15 cellular contexts compared by ENCODE assay signal in genomic region chr15:78087944-78088772, GRCh38. TPM values are rescaled to one million over a fixed set of nuclear protein-coding genes. Genes with fewer than 3 reads are reported as not detected.
DNase-seq lines count a peak whose midpoint lies in the region; ATAC-seq and TF ChIP-seq lines count a peak whose summit lies in the region.
"Had no signal": no experiment of that assay in that cellular context is flagged by ENCODE, and none has a peak within 500 bp of the region (broad histone marks: within the 10 kb centered on the region; RNA-seq: fewer than 3 reads in every experiment).

No MANE protein-coding gene starts in this region.

- H3K9ac ChIP-seq in mammary epithelial cell (ENCODE audit: insufficient read depth, low read length) (no peak overlapping the region), colonic mucosa (ENCODE audit: low read depth in 2 of 2, low read length in 2 of 2) (peak overlapping the region in 1 of 2 donors; percentile 44), SK-N-SH (no peak overlapping the region)

- H3K9me2 ChIP-seq in SK-N-SH = no peaks in the 10 kb centered on the region

- no peak for TF ChIP-seq RAD21 in SK-N-SH (IDR thresholded peaks at IDR 0.05; ENCODE audit: low read length)

- H2AFZ ChIP-seq in mammary epithelial cell (ENCODE audit: low read depth, low read length) (no peak overlapping the region), SK-N-SH (ENCODE audit: low read depth) (no peak overlapping the region)

- H4K20me1 ChIP-seq in mammary epithelial cell (ENCODE audit: insufficient read depth, low read length) (no peaks in the 10 kb centered on the region), SK-N-SH (ENCODE audit: insufficient read depth) (no peaks in the 10 kb centered on the region)

- intact Hi-C loops in mammary epithelial cell (cut with micrococcal nuclease) (no loop called here), breast epithelium (cut with DNase I; ENCODE audit: low total_unique reads) (no loop called here), colonic mucosa (cut with DNase I) (no loop called here), aorta (cut with DNase I) (no loop called here)

- H3F3A ChIP-seq in SK-N-SH (replicated peaks; ENCODE audit: insufficient read depth) = no peaks in the 10 kb centered on the region

- peak; percentile 20 for DNase-seq in mammary epithelial cell
- DNase-seq in breast epithelium (ENCODE audit: low spot score in 2 of 2) = no peak
- DNase-seq in colonic mucosa = no peak
- DNase-seq in aorta = peak; percentile 56 to 71
- DNase-seq in DMS153 (lab: John Stamatoyannopoulos, UW) = no peak
- DNase-seq in SW480 (ENCODE audit: low spot score) = no peak
- DNase-seq in SK-N-SH = no peak
- DNase-seq: activated T-cell treated with anti-CD3 and anti-CD28 coated beads, Interleukin-2, amount 50 U/mL, for 72 hours; MG63; PC-3 had no signal

- in situ Hi-C loops in mammary epithelial cell (cut with MboI; ENCODE audit: low sequenced_read_pairs in 2 of 2) = no loop called here

- ATAC-seq in HG03354 (IDR thresholded peaks at IDR 0.05; ENCODE audit: poor library complexity, severe bottlenecking, unreplicated experiment) (peak; percentile 59), aorta (ENCODE audit: low FRiP score) (no peak)
- ATAC-seq: activated T-cell treated with anti-CD3 and anti-CD28 coated beads, Interleukin-2, amount 50 U/mL, for 72 hours; PC-3 had no signal

- H3K27ac ChIP-seq in mammary epithelial cell (ENCODE audit: insufficient read depth, low read depth, low read length) = no peak overlapping the region
- H3K27ac ChIP-seq in breast epithelium = no peak overlapping the region
- H3K27ac ChIP-seq in colonic mucosa = peak overlapping the region; percentile 56
- H3K27ac ChIP-seq in aorta (ENCODE audit: low read depth in 1 of 2, low read length in 2 of 2) = no peak overlapping the region
- no peak overlapping the region for H3K27ac ChIP-seq in SK-N-SH (ENCODE audit: low read depth in 2 of 2, low read length in 1 of 2)
- H3K27ac ChIP-seq: tibial artery had no signal

- H3K36me3 ChIP-seq in mammary epithelial cell (ENCODE audit: insufficient read depth, low read length) (no peaks in the 10 kb centered on the region), breast epithelium (no peaks in the 10 kb centered on the region), colonic mucosa (no peaks in the 10 kb centered on the region), aorta (ENCODE audit: control insufficient read depth in 1 of 2, insufficient read depth in 2 of 2, low read length in 1 of 2) (no peaks in the 10 kb centered on the region), SK-N-SH (replicated peaks in 1 of 2; ENCODE audit: control insufficient read depth in 1 of 2, insufficient read depth in 2 of 2, low read length in 1 of 2) (no peaks in the 10 kb centered on the region)
- H3K36me3 ChIP-seq: MG63, tibial artery had no signal

- H3K4me2 ChIP-seq in mammary epithelial cell (ENCODE audit: insufficient read depth, low read depth, low read length) (no peak overlapping the region), SK-N-SH (no peak overlapping the region)

- 92% methylated on average over 13 of the region's 13 CpGs for WGBS in mammary epithelial cell (ENCODE audit: low coverage, missing lambda C conversion rate)
- 91 to 95% methylated on average over 13 of the region's 13 CpGs for WGBS in aorta, 2 donors
- WGBS in SK-N-SH (ENCODE audit: low lambda C conversion rate) = 85% methylated on average over 13 of the region's 13 CpGs

- CTCF ChIA-PET in mammary epithelial cell (lab: Charles Lee; ENCODE audit: low non-redundant PET) (no interaction called here), SK-N-SH (lab: Yijun Ruan, JAX) (no interaction called here)

- TF ChIP-seq POLR2A in breast epithelium (IDR thresholded peaks at IDR 0.05) = no peak

- H3K27me3 ChIP-seq in mammary epithelial cell (ENCODE audit: insufficient read depth, low read length) (no peaks in the 10 kb centered on the region), breast epithelium (no peaks in the 10 kb centered on the region), colonic mucosa (no peaks in the 10 kb centered on the region), aorta (ENCODE audit: control insufficient read depth in 1 of 2, insufficient read depth in 2 of 2, low read length in 1 of 2) (no peaks in the 10 kb centered on the region), SK-N-SH (ENCODE audit: insufficient read depth) (no peaks in the 10 kb centered on the region)
- H3K27me3 ChIP-seq: MG63, tibial artery had no signal

- H3K4me1 ChIP-seq in mammary epithelial cell (ENCODE audit: insufficient read depth, low read length) (no peaks in the 10 kb centered on the region), breast epithelium (no peaks in the 10 kb centered on the region), colonic mucosa (peaks cover 16% of the 10 kb centered on the region), aorta (ENCODE audit: control insufficient read depth in 1 of 2, insufficient read depth in 2 of 2, low read length in 2 of 2) (no peaks in the 10 kb centered on the region), SK-N-SH (ENCODE audit: control insufficient read depth in 1 of 2, insufficient read depth in 2 of 2, low read depth in 1 of 2, low read length in 1 of 2) (peaks cover 13 to 25% of the 10 kb centered on the region in 2 experiments; a peak in 3 of 4 replicates)

- H3K79me2 ChIP-seq in mammary epithelial cell (ENCODE audit: insufficient read depth, low read length) (no peaks in the 10 kb centered on the region), SK-N-SH (ENCODE audit: insufficient read depth) (no peaks in the 10 kb centered on the region)

- TF ChIP-seq EP300 in SK-N-SH (IDR thresholded peaks at IDR 0.05; ENCODE audit: borderline replicate concordance in 1 of 2, low read depth in 1 of 2, low read length in 1 of 2) = no peak

- TF ChIP-seq CTCF in mammary epithelial cell (conservative IDR thresholded peaks at IDR 0.05 in 1 of 2, IDR thresholded peaks at IDR 0.05 in 1 of 2; ENCODE audit: extremely low read depth in 1 of 2, insufficient read depth in 1 of 2, low read depth in 1 of 2, low read length in 2 of 2) = no peak
- no peak for TF ChIP-seq CTCF in breast epithelium (IDR thresholded peaks at IDR 0.05)
- TF ChIP-seq CTCF in colonic mucosa (IDR thresholded peaks at IDR 0.05) = no peak
- no peak for TF ChIP-seq CTCF in SK-N-SH (IDR thresholded peaks at IDR 0.05)

- H3K4me3 ChIP-seq in mammary epithelial cell (replicated peaks in 1 of 3; ENCODE audit: insufficient read depth in 1 of 3, low read depth in 2 of 3, low read length in 3 of 3) (no peak overlapping the region), breast epithelium (no peak overlapping the region), colonic mucosa (no peak overlapping the region), aorta (ENCODE audit: low read length in 2 of 2) (no peak overlapping the region), SK-N-SH (ENCODE audit: low read depth in 2 of 2, low read length in 1 of 2) (no peak overlapping the region)
- H3K4me3 ChIP-seq: lung, MG63, tibial artery had no signal

- dilution Hi-C loops in mammary epithelial cell (cut with HindIII; ENCODE audit: low sequenced_read_pairs) = no loop called here

- BruUV-seq in mammary epithelial cell (replicated peaks; lab: Mats Ljungman, UMichigan) = no TSS peak

- POLR2A ChIA-PET in SK-N-SH (lab: Yijun Ruan, JAX) = no interaction called here

- H3K9me3 ChIP-seq in mammary epithelial cell (replicated peaks; ENCODE audit: insufficient read depth, low read length) = no peaks in the 10 kb centered on the region
- H3K9me3 ChIP-seq in breast epithelium = no peaks in the 10 kb centered on the region
- no peaks in the 10 kb centered on the region for H3K9me3 ChIP-seq in colonic mucosa
- no peaks in the 10 kb centered on the region for H3K9me3 ChIP-seq in aorta (ENCODE audit: control insufficient read depth, low read length)
- no peaks in the 10 kb centered on the region for H3K9me3 ChIP-seq in SK-N-SH
- H3K9me3 ChIP-seq: MG63, tibial artery had no signal

TF ChIP-seq in SK-N-SH, 30 proteins besides CTCF, POLR2A, EP300 and RAD21:
- no peak for TF ChIP-seq SMC3 (IDR thresholded peaks at IDR 0.05; ENCODE audit: low read depth, low read length)
- TF ChIP-seq TEAD4 (IDR thresholded peaks at IDR 0.05; ENCODE audit: borderline replicate concordance, insufficient read depth) = no peak
- no peak for TF ChIP-seq FOXM1 (IDR thresholded peaks at IDR 0.05; ENCODE audit: low read depth)

RNA-seq across cellular contexts. Expression of gene SH2D7, which starts 4.2 kb away (rescaled TPM):
- total RNA-seq in mammary epithelial cell (not detected), breast epithelium (not detected), colonic mucosa (1 to 10 TPM in 1 of 2 donors, under 1 TPM in 1; 0.58 to 1.6 TPM), aorta (not detected)
- polyA plus RNA-seq in mammary epithelial cell (not detected), aorta (1 to 10 TPM in 1 of 2 donors, not detected in 1; 1.0 TPM), SK-N-SH (2012; rRNA removed) (not detected in 2 replicates)
- polyA minus RNA-seq in mammary epithelial cell = not detected
- 0.01 TPM in 2 replicates for polyA plus RNA-seq in SK-N-SH (2012; cell fraction: cytosol; rRNA removed)
- polyA plus RNA-seq in SK-N-SH (2012; cell fraction: nucleus; rRNA removed) = 0.02 TPM in 1 of 2 replicates, not detected in the other
- total RNA-seq: activated T-cell treated with anti-CD3 and anti-CD28 coated beads, Interleukin-2, amount 50 U/mL, for 72 hours; PC-3; pulmonary artery endothelial cell had no signal
- polyA plus RNA-seq: AG04450 had no signal

RNA-seq across cellular contexts. Expression of gene TBC1D2B, which starts 10.6 kb away (rescaled TPM):
- 10 to 100 TPM; 15.7 to 24.0 TPM for total RNA-seq in mammary epithelial cell
- polyA plus RNA-seq in mammary epithelial cell = 11.8 TPM
- 10.3 TPM for polyA minus RNA-seq in mammary epithelial cell
- 10 to 100 TPM; 44.9 to 71.0 (median 69.2) TPM for total RNA-seq in breast epithelium
- 10 to 100 TPM; 35.9 to 49.1 TPM for total RNA-seq in colonic mucosa
- total RNA-seq in aorta = 100 to 1,000 TPM in 1 of 2 donors, 10 to 100 TPM in 1; 49.0 to 109 TPM
- 10 to 100 TPM in 1 of 2 donors, 1 to 10 TPM in 1; 9.8 to 57.5 TPM for polyA plus RNA-seq in aorta
- polyA plus RNA-seq in SK-N-SH (2012; rRNA removed) = 19.0 and 26.8 TPM in 2 replicates
- polyA plus RNA-seq in SK-N-SH (2012; cell fraction: cytosol; rRNA removed) = 10.8 and 15.3 TPM in 2 replicates
- polyA plus RNA-seq in SK-N-SH (2012; cell fraction: nucleus; rRNA removed) = 63.4 and 87.9 TPM in 2 replicates

RNA-seq across cellular contexts. Expression of gene CIB2, which starts 43.1 kb away (rescaled TPM):
- total RNA-seq in mammary epithelial cell = 1 to 10 TPM; 5.4 to 6.5 TPM
- 3.9 TPM for polyA plus RNA-seq in mammary epithelial cell
- polyA minus RNA-seq in mammary epithelial cell = not detected
- 1 to 10 TPM; 2.9 to 5.8 (median 4.9) TPM for total RNA-seq in breast epithelium
- total RNA-seq in colonic mucosa = 10 to 100 TPM in 1 of 2 donors, 1 to 10 TPM in 1; 6.8 to 14.6 TPM
- total RNA-seq in aorta = 1 to 10 TPM; 6.3 to 6.9 TPM
- polyA plus RNA-seq in aorta = 1 to 10 TPM; 8.4 to 9.1 TPM
- 39.6 and 40.8 TPM in 2 replicates for polyA plus RNA-seq in SK-N-SH (2012; rRNA removed)
- polyA plus RNA-seq in SK-N-SH (2012; cell fraction: cytosol; rRNA removed) = 30.6 and 40.5 TPM in 2 replicates
- polyA plus RNA-seq in SK-N-SH (2012; cell fraction: nucleus; rRNA removed) = 5.9 and 7.6 TPM in 2 replicates

Comparison
In these comparisons a context has a peak if more than half of its experiments do, and no peak if none do; other contexts are left out.
1. DNase-seq: peak in mammary epithelial cell (single experiment) and aorta (2 of 2); none in breast epithelium (0 of 2), colonic mucosa (single experiment), DMS153 (single experiment), SW480 (single experiment) and SK-N-SH (single experiment).